Comparison of ENCODE assay signal across 20 cellular contexts in the genomic region with DNA sequence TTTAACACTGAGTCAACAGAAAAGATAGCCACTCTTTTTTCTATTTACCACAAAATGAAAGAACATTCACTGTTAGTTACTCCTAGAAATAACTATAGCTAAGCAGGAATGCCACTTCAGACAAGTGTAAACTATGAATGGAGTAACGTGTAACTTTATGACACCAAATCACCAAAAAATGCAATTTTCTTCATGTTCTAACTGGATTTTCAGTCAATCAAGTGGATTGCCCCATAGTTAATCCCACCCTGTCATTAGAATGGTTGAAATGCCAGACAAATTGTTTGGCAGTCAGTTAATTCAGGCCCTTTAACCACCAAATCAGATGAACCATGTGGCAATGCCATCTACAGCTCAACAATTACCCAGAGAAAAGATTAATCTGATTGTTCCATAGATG. TPM values are rescaled to one million over a fixed set of nuclear protein-coding genes. Genes with fewer than 3 reads are reported as not detected.
A peak's percentile ranks its signal among the peaks of the same experiment; 100 is the strongest.
DNase-seq lines count a peak whose midpoint lies in the region; ATAC-seq and TF ChIP-seq lines count a peak whose summit lies in the region.
"Had no signal": no experiment of that assay in that cellular context is flagged by ENCODE, and none has a peak within 500 bp of the region (broad histone marks: within the 10 kb centered on the region; RNA-seq: fewer than 3 reads in every experiment).

No MANE protein-coding gene starts in this region.

- DNase-seq in AG10803 (ENCODE audit: low read depth), result peak; percentile 34
- DNase-seq in LHCN-M2 (ENCODE audit: low read depth), result peak; percentile 32
- DNase-seq in dorsolateral prefrontal cortex, result no peak
- no peak for DNase-seq in nephron progenitor cell
- DNase-seq in NCI-H1417 (lab: John Stamatoyannopoulos, UW), result no peak
- DNase-seq in MG63, result no peak
- no peak for DNase-seq in NAMALWA (ENCODE audit: low spot score)
- DNase-seq: DMS79 treated with DMSO at 0.1 percent for 48 hours, GDM1, GOT3, Kasumi-1, NCI-H1417 treated with DMSO at 0.1 percent for 48 hours, NCI-H2081, NCI-H510A, NCI-H774, PC-9, SJCRH30 had no signal

- H3K27me3 ChIP-seq in dorsolateral prefrontal cortex, result peaks cover 0 to 9% (median 0%) of the 10 kb centered on the region in 45 donors
- H3K27me3 ChIP-seq in MG63, result no peaks in the 10 kb centered on the region
- H3K27me3 ChIP-seq: BLaER1 treated with 17β-estradiol and CSF1 and Interleukin-3, amounts not matched to agents 10 nM and 100 nM; SJCRH30 had no signal

- no peak for ATAC-seq in HG03045 (IDR thresholded peaks at IDR 0.05; ENCODE audit: unreplicated experiment)

- no peaks in the 10 kb centered on the region for H3K9me3 Mint-ChIP-seq in nephron progenitor cell
- H3K9me3 Mint-ChIP-seq: IgD-negative memory B cell had no signal

- H3K27me3 Mint-ChIP-seq in nephron progenitor cell (ENCODE audit: low read depth, poor library complexity), result no peaks in the 10 kb centered on the region

- H3K4me3 ChIP-seq in AG10803 (ENCODE audit: low read length), result no peak overlapping the region
- peak overlapping the region in 43 of 59 donors; percentile 3 to 85 (median 35) for H3K4me3 ChIP-seq in dorsolateral prefrontal cortex
- H3K4me3 ChIP-seq in MG63, result no peak overlapping the region
- H3K4me3 ChIP-seq: BLaER1 treated with 17β-estradiol and CSF1 and Interleukin-3, amounts not matched to agents 10 nM and 100 nM; PC-9; SJCRH30 had no signal

- H3K27ac Mint-ChIP-seq in nephron progenitor cell, result no peak overlapping the region

- H3K36me3 Mint-ChIP-seq in nephron progenitor cell (ENCODE audit: low read depth), result peaks cover 51% of the 10 kb centered on the region

- H3K4me3 Mint-ChIP-seq in nephron progenitor cell, result peak overlapping the region; percentile 48

- intact Hi-C loops in dorsolateral prefrontal cortex (cut with DNase I), result no loop called here

- no peaks in the 10 kb centered on the region for H3K9me3 ChIP-seq in MG63
- H3K9me3 ChIP-seq: BLaER1 treated with 17β-estradiol and CSF1 and Interleukin-3, amounts not matched to agents 10 nM and 100 nM; SJCRH30 had no signal

- TF ChIP-seq CTCF in AG10803 (conservative IDR thresholded peaks at IDR 0.05; ENCODE audit: low read length) (no peak), dorsolateral prefrontal cortex (IDR thresholded peaks at IDR 0.05 in 54 of 56, conservative IDR thresholded peaks at IDR 0.05 in 2 of 56; ENCODE audit: low read depth in 1 of 56, partially characterized antibody in 56 of 56) (no peak), nephron progenitor cell (IDR thresholded peaks at IDR 0.05) (no peak)

- H3K27ac ChIP-seq in dorsolateral prefrontal cortex, result no peak overlapping the region
- H3K27ac ChIP-seq: BLaER1 treated with 17β-estradiol and CSF1 and Interleukin-3, amounts not matched to agents 10 nM and 100 nM; PC-9; SJCRH30 had no signal

- no peaks in the 10 kb centered on the region for H3K36me3 ChIP-seq in MG63
- H3K36me3 ChIP-seq: BLaER1 treated with 17β-estradiol and CSF1 and Interleukin-3, amounts not matched to agents 10 nM and 100 nM; SJCRH30 had no signal

- peaks cover 99% of the 10 kb centered on the region for H3K4me1 Mint-ChIP-seq in nephron progenitor cell

RNA-seq across cellular contexts. Expression of gene EPHA4, which starts 9.9 kb away (rescaled TPM):
- 6.6 and 17.4 TPM in 2 replicates for total RNA-seq in LHCN-M2 (2014; rRNA removed)
- 3.6 TPM for polyA plus RNA-seq in LHCN-M2 (2012)
- total RNA-seq in dorsolateral prefrontal cortex, result 100 to 1,000 TPM in 117 of 120 experiments, 10 to 100 TPM in 3; 61.1 to 341 (median 199) TPM
- total RNA-seq in MG63 (2014; rRNA removed; shearing (Covaris generic); ENCODE audit: low replicate concordance), result 3.8 and 5.4 TPM in 2 replicates

Comparison
In these comparisons a context has a peak if more than half of its experiments do, and no peak if none do; other contexts are left out.
1. DNase-seq: peak in AG10803 (single experiment) and LHCN-M2 (single experiment); none in dorsolateral prefrontal cortex (0 of 10), nephron progenitor cell (single experiment), NCI-H1417 (0 of 3), MG63 (single experiment) and NAMALWA (single experiment).
2. H3K4me3 ChIP-seq: peak in dorsolateral prefrontal cortex (43 of 59); none in AG10803 (single experiment) and MG63 (single experiment).